In the genomic region with DNA sequence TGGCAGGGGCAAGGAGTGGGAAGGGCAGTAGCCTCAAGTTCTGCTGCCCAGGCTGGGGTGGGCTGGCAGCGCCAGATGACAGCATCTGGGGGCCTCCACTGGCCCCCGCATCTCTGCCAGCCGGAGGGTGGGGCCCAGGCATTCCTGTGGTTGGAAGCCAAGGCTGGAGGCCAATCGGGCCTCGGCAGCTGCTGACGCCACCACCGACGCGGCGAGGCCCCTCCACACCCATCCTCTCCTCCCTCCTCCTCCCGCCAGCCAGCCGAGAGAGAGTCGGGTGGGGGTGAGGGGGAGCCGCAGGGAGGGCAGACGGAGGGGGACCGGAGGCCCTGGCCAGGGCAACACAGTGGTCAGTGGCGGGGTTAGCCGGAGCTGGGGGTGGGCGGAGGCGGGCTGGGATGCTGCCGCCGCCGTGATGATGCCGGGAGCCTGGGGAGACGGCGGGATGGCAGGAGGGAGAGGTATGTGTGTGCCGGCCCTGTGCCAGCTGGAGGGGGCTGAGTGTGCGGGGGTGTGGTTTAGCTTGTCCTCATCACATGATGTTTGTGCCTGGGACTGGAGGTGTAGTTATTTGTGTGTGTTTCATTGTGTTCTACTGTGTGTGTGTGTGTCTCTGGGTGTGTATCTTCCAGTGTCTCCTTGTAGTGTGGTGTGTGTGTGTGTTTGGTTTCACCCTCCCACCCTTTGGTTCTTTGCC, we compare ENCODE assay signal across 8 cellular contexts. TPM values are rescaled to one million over a fixed set of nuclear protein-coding genes. Genes with fewer than 3 reads are reported as not detected.
DNase-seq lines count a peak whose midpoint lies in the region; ATAC-seq, FAIRE-seq and TF ChIP-seq lines count a peak whose summit lies in the region.

No MANE protein-coding gene starts in this region.

- TF ChIP-seq CTCF in K562 (IDR thresholded peaks at IDR 0.05 in 2 of 3, conservative IDR thresholded peaks at IDR 0.05 in 1 of 3; ENCODE audit: insufficient read depth in 2 of 3, low read depth in 1 of 3, low read length in 3 of 3) (no peak), CD14-positive monocyte (IDR thresholded peaks at IDR 0.05) (no peak)

- DNase-seq in NCI-H2107 (lab: John Stamatoyannopoulos, UW) (peak; percentile 13), NCI-H2107 treated with DMSO at 0.1 percent for 48 hours (lab: John Stamatoyannopoulos, UW; ENCODE audit: unreplicated experiment) (no peak), K562 (ENCODE audit: extremely low read depth in 1 of 4, low spot score in 3 of 4) (peak; percentile 73 to 90 (median 84)), hypothalamus (lab: John Stamatoyannopoulos, UW) (peak in 48 of 51 donors; percentile 40 to 95 (median 85)), CD14-positive monocyte (ENCODE audit: low spot score) (no peak)
- no peak for DNase-seq in activated T-cell treated with anti-CD3 and anti-CD28 coated beads, Interleukin-2, amount 50 U/mL, for 24 hours

- H3K79me2 ChIP-seq in K562 (ENCODE audit: control insufficient read depth, insufficient read depth, low read length), result no peaks in the 10 kb centered on the region

- H3K4me3 ChIP-seq in K562 (peak overlapping the region; percentile 12; the same call in 1 of the 2 replicates), skeletal muscle satellite cell (ENCODE audit: low read length) (peak overlapping the region; percentile 66)

- no peaks in the 10 kb centered on the region for H3K4me1 Mint-ChIP-seq in CD14-positive monocyte
- no peaks in the 10 kb centered on the region for H3K4me1 Mint-ChIP-seq in activated T-cell treated with anti-CD3 and anti-CD28 coated beads, Interleukin-2, amount 50 U/mL, for 24 hours (ENCODE audit: low read depth)

- no peak overlapping the region for H3K27ac ChIP-seq in K562 (ENCODE audit: extremely low read depth, low read depth, low read length)

- H3K9me3 Mint-ChIP-seq in CD14-positive monocyte, result no peaks in the 10 kb centered on the region
- no peaks in the 10 kb centered on the region for H3K9me3 Mint-ChIP-seq in activated T-cell treated with anti-CD3 and anti-CD28 coated beads, Interleukin-2, amount 50 U/mL, for 24 hours

- H3K4me1 ChIP-seq in K562 (replicated peaks in 1 of 2; ENCODE audit: control insufficient read depth in 2 of 2, insufficient read depth in 2 of 2, low read length in 2 of 2) (peaks cover 20 to 64% of the 10 kb centered on the region in 2 experiments; a peak in 4 of 5 replicates), skeletal muscle satellite cell (ENCODE audit: control insufficient read depth, insufficient read depth, low read length) (peaks cover 60% of the 10 kb centered on the region)

- CTCF ChIA-PET in K562 (lab: Yijun Ruan, JAX; ENCODE audit: low intra/inter-chr PET ratio), result no interaction called here

- H3K27me3 Mint-ChIP-seq in CD14-positive monocyte (ENCODE audit: low read depth in 3 of 3), result peaks cover 0 to 4% (median 0%) of the 10 kb centered on the region in 3 donors
- H3K27me3 Mint-ChIP-seq in activated T-cell treated with anti-CD3 and anti-CD28 coated beads, Interleukin-2, amount 50 U/mL, for 24 hours, result no peaks in the 10 kb centered on the region

- 3% methylated on average over 11 of the region's 28 CpGs for WGBS in K562 (ENCODE audit: insufficient coverage, low coverage, missing lambda C conversion rate)

- TF ChIP-seq EP300 in K562 (IDR thresholded peaks at IDR 0.05; ENCODE audit: low read length), result no peak

- H3K9me3 ChIP-seq in K562 (replicated peaks; ENCODE audit: control insufficient read depth, insufficient read depth, low read depth, low read length) (no peaks in the 10 kb centered on the region), skeletal muscle satellite cell (replicated peaks; ENCODE audit: low read length) (no peaks in the 10 kb centered on the region)

- ATAC-seq in K562 (peak; percentile 89), GM18858 (IDR thresholded peaks at IDR 0.05; ENCODE audit: unreplicated experiment) (no peak)

- H3K36me3 Mint-ChIP-seq in CD14-positive monocyte, result peaks cover 13% of the 10 kb centered on the region in 2 donors
- H3K36me3 Mint-ChIP-seq in activated T-cell treated with anti-CD3 and anti-CD28 coated beads, Interleukin-2, amount 50 U/mL, for 24 hours (ENCODE audit: low read depth), result no peaks in the 10 kb centered on the region

- H4K20me1 ChIP-seq in K562 (replicated peaks; ENCODE audit: control insufficient read depth, insufficient read depth, low read length), result 0 out of 2 replicates have a peak, but pooled peaks cover 2% of the 10 kb centered on the region

- H3K27me3 ChIP-seq in K562 (ENCODE audit: control insufficient read depth in 2 of 2, insufficient read depth in 2 of 2, low read length in 2 of 2) (peaks cover 0 to 28% of the 10 kb centered on the region in 2 experiments; a peak in 2 of 5 replicates), skeletal muscle satellite cell (ENCODE audit: control insufficient read depth, insufficient read depth, low read length) (no peaks in the 10 kb centered on the region)

- BruUV-seq in K562 (replicated peaks; lab: Mats Ljungman, UMichigan), result no TSS peak

- intact Hi-C loops in K562 (cut with micrococcal nuclease) (no loop called here), CD14-positive monocyte (cut with micrococcal nuclease) (no loop called here)

- peak overlapping the region in 1 of 2 experiments; percentile 78; a peak in 2 of 4 replicates for H3K9ac ChIP-seq in K562 (ENCODE audit: insufficient read depth in 1 of 2, low read depth in 2 of 2, low read length in 2 of 2)
- H3K9ac ChIP-seq in skeletal muscle satellite cell (ENCODE audit: low read depth, low read length), result peak overlapping the region; percentile 88

- peak overlapping the region; percentile 21; the same call in 1 of the 2 replicates for H2AFZ ChIP-seq in K562 (ENCODE audit: low read depth, low read length)

- no peak overlapping the region for H3K4me3 Mint-ChIP-seq in CD14-positive monocyte
- H3K4me3 Mint-ChIP-seq in activated T-cell treated with anti-CD3 and anti-CD28 coated beads, Interleukin-2, amount 50 U/mL, for 24 hours, result no peak overlapping the region

- H3K36me3 ChIP-seq in K562 (ENCODE audit: control insufficient read depth, insufficient read depth, low read length) (no peaks in the 10 kb centered on the region), skeletal muscle satellite cell (ENCODE audit: insufficient read depth, low read length) (peaks cover 61% of the 10 kb centered on the region)

- in situ Hi-C loops in K562 (cut with MboI), result no loop called here

- no peaks in the 10 kb centered on the region for H3K9me1 ChIP-seq in K562 (ENCODE audit: control insufficient read depth, insufficient read depth, low read length)

- no peak for TF ChIP-seq POLR2A in K562 (conservative IDR thresholded peaks at IDR 0.05)

- POLR2A ChIA-PET in K562 (lab: Yijun Ruan, JAX), result interaction anchor here (0.6 kb wide), 1 partner anchor 315 kb away, joined by 3 read pairs; no protein-coding TSS in a partner anchor

- H3K27ac Mint-ChIP-seq in CD14-positive monocyte, result peak overlapping the region in 1 of 7 donors; percentile 47
- H3K27ac Mint-ChIP-seq in activated T-cell treated with anti-CD3 and anti-CD28 coated beads, Interleukin-2, amount 50 U/mL, for 24 hours, result no peak overlapping the region

- H3K4me2 ChIP-seq in K562 (ENCODE audit: insufficient read depth, low read length) (peak overlapping the region; percentile 59), skeletal muscle satellite cell (ENCODE audit: low read length) (peak overlapping the region; percentile 87)

- FAIRE-seq in K562 (lab: Jason Lieb, UNC), result no peak

- TF ChIP-seq RAD21 in K562 (CRISPR knock-in tag; conservative IDR thresholded peaks at IDR 0.05 in 1 of 2, IDR thresholded peaks at IDR 0.05 in 1 of 2), result no peak

TF ChIP-seq in K562, 482 proteins besides CTCF, POLR2A, EP300 and RAD21 (continues in another document):
- TF ChIP-seq CREM (IDR thresholded peaks at IDR 0.05; ENCODE audit: low read depth) (peak; percentile 79), ETV5 (CRISPR knock-in tag; IDR thresholded peaks at IDR 0.05; ENCODE audit: low read depth) (no peak), CHD2 (IDR thresholded peaks at IDR 0.05; ENCODE audit: low read depth, low read length) (no peak), BHLHE40 (IDR thresholded peaks at IDR 0.05; ENCODE audit: low read length) (no peak), TEAD1 (CRISPR knock-in tag; IDR thresholded peaks at IDR 0.05) (peak in 1 of 2 experiments; percentile 87; a peak in 1 of 4 replicates)
- TF ChIP-seq, protein P1, sequence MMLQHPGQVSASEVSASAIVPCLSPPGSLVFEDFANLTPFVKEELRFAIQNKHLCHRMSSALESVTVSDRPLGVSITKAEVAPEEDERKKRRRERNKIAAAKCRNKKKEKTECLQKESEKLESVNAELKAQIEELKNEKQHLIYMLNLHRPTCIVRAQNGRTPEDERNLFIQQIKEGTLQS (IDR thresholded peaks at IDR 0.05), result no peak
- TF ChIP-seq, protein P1 (CRISPR knock-in tag; conservative IDR thresholded peaks at IDR 0.05), result no peak

RNA-seq across cellular contexts. Expression of gene ARHGAP23, which starts 36.6 kb away (rescaled TPM):
- total RNA-seq in K562 (2011; cell fraction: chromatin; rRNA removed; ENCODE audit: low replicate concordance), result 5.4 and 10.3 TPM in 2 replicates
- 3.6 and 6.0 TPM in 2 replicates for total RNA-seq in K562 (2011; cell fraction: nucleolus; rRNA removed)
- 4.4 and 6.6 TPM in 2 replicates for total RNA-seq in K562 (2011; cell fraction: nucleoplasm; rRNA removed)
- total RNA-seq in K562 (2014; rRNA removed), result 0.33 and 0.86 TPM in 2 replicates
- 0.06 and 0.25 TPM in 2 replicates for total RNA-seq in K562 (2014; rRNA removed; fragmentation: Illumina TruSeq; extraction: Trizol)
- 0.29 and 0.57 TPM in 2 replicates for total RNA-seq in K562 (2015; rRNA removed; fragmentation: Illumina TruSeq; extraction: Trizol)
- 1.4 and 2.7 TPM in 2 replicates for total RNA-seq in K562 (2021)
- 0.12 and 0.71 TPM in 2 replicates for polyA plus RNA-seq in K562 (2011; rRNA removed)
- polyA plus RNA-seq in K562 (2011; cell fraction: cytosol; rRNA removed), result 0.10 and 1.00 TPM in 2 replicates
- 0.80 and 2.2 TPM in 2 replicates for polyA plus RNA-seq in K562 (2011; cell fraction: nucleus; rRNA removed)
- polyA plus RNA-seq in K562 (2012), result 0.52 and 0.68 TPM in 2 replicates
- polyA plus RNA-seq in K562 (2014; fragmentation: Illumina TruSeq; extraction: Trizol), result 0.68 and 0.70 TPM in 2 replicates
- polyA plus RNA-seq in K562 (2014; fragmentation: Nextera tagmentation; extraction: Ambion mirVana), result under 1 TPM; 0.01 to 0.03 TPM
- polyA plus RNA-seq in K562 (2014; rRNA removed), result 0.69 and 1.6 TPM in 2 replicates
- polyA minus RNA-seq in K562 (2011; rRNA and poly(A)+ RNA removed), result 0.24 and 1.6 TPM in 2 replicates
- 0.18 and 1.4 TPM in 2 replicates for polyA minus RNA-seq in K562 (2011; cell fraction: cytosol; rRNA and poly(A)+ RNA removed)
- polyA minus RNA-seq in K562 (2011; cell fraction: nucleus; rRNA and poly(A)+ RNA removed), result 1.7 and 3.0 TPM in 2 replicates
- total RNA-seq in skeletal muscle satellite cell (2012; rRNA removed), result 16.6 and 18.5 TPM in 2 replicates
- polyA plus RNA-seq in CD14-positive monocyte, result under 1 TPM; 0.03 to 0.09 TPM

Comparison
In these comparisons a context has a peak if more than half of its experiments do, and no peak if none do; other contexts are left out.
1. DNase-seq: peak in NCI-H2107 (single experiment), K562 (4 of 4) and hypothalamus (48 of 51); none in NCI-H2107 treated with DMSO at 0.1 percent for 48 hours (single experiment), CD14-positive monocyte (single experiment) and activated T-cell treated with anti-CD3 and anti-CD28 coated beads, Interleukin-2, amount 50 U/mL, for 24 hours (single experiment).